In the genomic region with DNA sequence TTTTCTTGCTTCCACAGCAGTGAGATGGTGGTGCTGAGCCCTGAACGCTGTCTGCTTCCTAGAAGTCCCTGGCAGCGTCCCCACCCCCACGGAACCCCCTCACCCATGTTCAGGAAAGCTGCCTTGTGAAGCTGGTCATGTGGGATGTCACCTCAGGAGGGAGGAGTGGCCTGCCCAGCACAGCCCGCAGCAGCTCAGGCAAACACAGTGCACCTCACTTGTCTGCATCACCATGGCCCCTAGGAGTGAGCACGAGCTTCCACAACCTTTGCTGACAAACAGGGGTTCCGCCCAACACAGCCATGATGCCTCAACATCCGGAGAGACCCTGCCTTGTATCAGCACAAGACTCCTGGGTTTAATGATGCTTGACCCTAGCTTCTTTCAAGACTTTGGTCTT, we compare ENCODE assay signal across 16 cellular contexts.
DNase-seq lines count a peak whose midpoint lies in the region; ATAC-seq and TF ChIP-seq lines count a peak whose summit lies in the region.
"Had no signal": no experiment of that assay in that cellular context is flagged by ENCODE, and none has a peak within 500 bp of the region (broad histone marks: within the 10 kb centered on the region; RNA-seq: fewer than 3 reads in every experiment).

No MANE protein-coding gene starts in this region.

- H3K27ac ChIP-seq in heart right ventricle (peak overlapping the region in 7 of 10 donors; percentile 26 to 82 (median 73)), mucosa of rectum (ENCODE audit: low read depth in 2 of 2, low read length in 2 of 2) (peak overlapping the region; percentile 25 to 62), tibial artery (peak overlapping the region; percentile 5 to 49)

- peaks cover 0 to 5% (median 0%) of the 10 kb centered on the region in 7 donors for H3K27me3 ChIP-seq in heart right ventricle
- H3K27me3 ChIP-seq in adipocyte (replicated peaks; ENCODE audit: control insufficient read depth, insufficient read depth, low read length) = no peaks in the 10 kb centered on the region
- no peaks in the 10 kb centered on the region for H3K27me3 ChIP-seq in mucosa of rectum (ENCODE audit: control insufficient read depth in 2 of 2, insufficient read depth in 2 of 2, low read length in 2 of 2)
- no peaks in the 10 kb centered on the region for H3K27me3 ChIP-seq in tibial artery

- 70 to 82% methylated on average over 7 of the region's 7 CpGs for WGBS in heart right ventricle, 2 donors

- H3K36me3 ChIP-seq in heart right ventricle (no peaks in the 10 kb centered on the region), adipocyte (ENCODE audit: control insufficient read depth, insufficient read depth, low read length, severe bottlenecking) (no peaks in the 10 kb centered on the region), mucosa of rectum (ENCODE audit: control insufficient read depth in 2 of 2, insufficient read depth in 2 of 2, low read length in 2 of 2) (no peaks in the 10 kb centered on the region), tibial artery (no peaks in the 10 kb centered on the region)

- no peak for TF ChIP-seq CTCF in heart right ventricle (IDR thresholded peaks at IDR 0.05)
- no peak for TF ChIP-seq CTCF in tibial artery (IDR thresholded peaks at IDR 0.05)

- H3K9ac ChIP-seq in adipocyte (ENCODE audit: low read length) (peak overlapping the region; percentile 86), mucosa of rectum (ENCODE audit: low read depth in 1 of 2, low read length in 2 of 2) (peak overlapping the region in 1 of 2 donors; percentile 27)

- intact Hi-C loops in heart right ventricle (cut with DNase I) (no loop called here), left cardiac atrium (cut with DNase I) (no loop called here), tibial artery (cut with DNase I; ENCODE audit: low total_unique reads) (no loop called here)

- H3K4me3 ChIP-seq in heart right ventricle (no peak overlapping the region), adipocyte (ENCODE audit: low read length) (no peak overlapping the region), mucosa of rectum (ENCODE audit: low read length in 2 of 2) (no peak overlapping the region), tibial artery (no peak overlapping the region)
- H3K4me3 ChIP-seq: K562 had no signal

- H3K9me3 ChIP-seq in heart right ventricle (no peaks in the 10 kb centered on the region), adipocyte (ENCODE audit: control insufficient read depth, low read length) (no peaks in the 10 kb centered on the region), mucosa of rectum (ENCODE audit: control insufficient read depth in 2 of 2, low read length in 2 of 2) (no peaks in the 10 kb centered on the region), tibial artery (no peaks in the 10 kb centered on the region)

- ATAC-seq in heart right ventricle (no peak), left cardiac atrium (no peak), HG03460 (IDR thresholded peaks at IDR 0.05; ENCODE audit: unreplicated experiment) (no peak), HG02970 (IDR thresholded peaks at IDR 0.05; ENCODE audit: low FRiP score, unreplicated experiment) (no peak)
- ATAC-seq: K562, left lobe of liver had no signal

- H3K4me1 ChIP-seq in heart right ventricle = peaks cover 0 to 36% (median 17%) of the 10 kb centered on the region in 9 donors
- peaks cover 63% of the 10 kb centered on the region for H3K4me1 ChIP-seq in adipocyte (ENCODE audit: control insufficient read depth, insufficient read depth, low read length)
- H3K4me1 ChIP-seq in mucosa of rectum (ENCODE audit: control insufficient read depth in 2 of 2, insufficient read depth in 2 of 2, low read length in 2 of 2) = peaks cover 11 to 24% of the 10 kb centered on the region in 2 donors
- H3K4me1 ChIP-seq in tibial artery = peaks cover 0 to 50% (median 22%) of the 10 kb centered on the region in 4 donors

- DNase-seq in heart right ventricle (no peak), left cardiac atrium (no peak), adipocyte (ENCODE audit: low read depth) (no peak), tibial artery (peak in 1 of 2 donors; percentile 45), NCI-H69 (lab: John Stamatoyannopoulos, UW) (no peak)
- DNase-seq: activated CD8-positive, alpha-beta memory T cell treated with anti-CD3 and anti-CD28 coated beads, Interleukin-2, amount 50 U/mL, for 48 hours; amniotic stem cell; NCI-H2227 treated with DMSO at 0.1 percent for 48 hours; nucleus accumbens; SHP77 treated with DMSO at 0.1 percent for 48 hours; stimulated activated CD4-positive, alpha-beta T cell treated with anti-CD3 and anti-CD28 coated beads, Interleukin-12 subunit alpha, Interleukin-12 subunit beta, amount 100 ng/mL, for 4 hours had no signal
